ENCODE assay signal across 26 cellular contexts in genomic region chr12:2967651-2968050, GRCh38. TPM values are rescaled to one million over a fixed set of nuclear protein-coding genes. Genes with fewer than 3 reads are reported as not detected.
"Had no signal": no experiment of that assay in that cellular context is flagged by ENCODE, and none has a peak within 500 bp of the region (broad histone marks: within the 10 kb centered on the region; RNA-seq: fewer than 3 reads in every experiment).

No MANE protein-coding gene starts in this region.

- H3K4me3 ChIP-seq: cardiac muscle cell, K562, SJSA1 had no signal

- H3K9me3 ChIP-seq: SJSA1 had no signal

- H3K36me3 Mint-ChIP-seq: activated CD8-positive, alpha-beta memory T cell treated with anti-CD3 and anti-CD28 coated beads, Interleukin-2, amount 10 ng/mL, durations not matched to agents 7 days and 5 days; activated naive CD8-positive, alpha-beta T cell had no signal

- H3K4me3 Mint-ChIP-seq: activated B cell treated with CpG ODN at 0.5 μM for 24 hours; activated CD4-positive, alpha-beta T cell treated with anti-CD3 and anti-CD28 coated beads, Interleukin-2, amount 10 ng/mL, durations not matched to agents 24 days and 14 days; activated CD8-positive, alpha-beta memory T cell treated with anti-CD3 and anti-CD28 coated beads, Interleukin-2, amount 10 ng/mL, durations not matched to agents 7 days and 5 days; activated naive CD4-positive, alpha-beta T cell treated with anti-CD3 and anti-CD28 coated beads for 36 hours; activated naive CD8-positive, alpha-beta T cell; activated T-helper 17 cell treated with anti-CD3 and anti-CD28 coated beads, Interleukin-2, amount 50 U/mL, for 72 hours; T-helper 17 cell had no signal

- H3K27me3 ChIP-seq: brain microvascular endothelial cell, cardiac muscle cell, SJSA1 had no signal

- H3K36me3 ChIP-seq: brain microvascular endothelial cell, cardiac muscle cell had no signal

- H3K4me1 Mint-ChIP-seq: activated B cell treated with CpG ODN at 0.5 μM for 24 hours; activated CD4-positive, alpha-beta T cell treated with anti-CD3 and anti-CD28 coated beads, Interleukin-2, amount 10 ng/mL, durations not matched to agents 24 days and 14 days; activated CD8-positive, alpha-beta memory T cell treated with anti-CD3 and anti-CD28 coated beads, Interleukin-2, amount 10 ng/mL, durations not matched to agents 7 days and 5 days had no signal

- H3K27ac Mint-ChIP-seq: activated B cell treated with CpG ODN at 0.5 μM for 24 hours; activated CD4-positive, alpha-beta T cell treated with anti-CD3 and anti-CD28 coated beads, Interleukin-2, amount 10 ng/mL, durations not matched to agents 24 days and 14 days; activated CD8-positive, alpha-beta memory T cell treated with anti-CD3 and anti-CD28 coated beads, Interleukin-2, amount 10 ng/mL, durations not matched to agents 7 days and 5 days; activated naive CD4-positive, alpha-beta T cell treated with anti-CD3 and anti-CD28 coated beads for 36 hours; activated naive CD8-positive, alpha-beta T cell; activated T-helper 17 cell treated with anti-CD3 and anti-CD28 coated beads, Interleukin-2, amount 50 U/mL, for 72 hours; T-helper 17 cell had no signal

- H3K9me3 Mint-ChIP-seq: activated B cell treated with CpG ODN at 0.5 μM for 24 hours; activated CD4-positive, alpha-beta T cell treated with anti-CD3 and anti-CD28 coated beads, Interleukin-2, amount 10 ng/mL, durations not matched to agents 24 days and 14 days; activated naive CD4-positive, alpha-beta T cell treated with anti-CD3 and anti-CD28 coated beads for 36 hours; activated T-helper 17 cell treated with anti-CD3 and anti-CD28 coated beads, Interleukin-2, amount 50 U/mL, for 72 hours had no signal

- DNase-seq: activated B cell treated with CpG ODN at 0.5 μM for 24 hours; activated CD4-positive, alpha-beta T cell treated with anti-CD3 and anti-CD28 coated beads for 1 hour; activated CD4-positive, alpha-beta T cell treated with anti-CD3 and anti-CD28 coated beads, Interleukin-2, amount 10 ng/mL, durations not matched to agents 24 days and 14 days; activated CD4-positive, alpha-beta T cell treated with anti-CD3 and anti-CD28 coated beads, Interleukin-2, amount 50 U/mL, for 48 hours; activated CD8-positive, alpha-beta memory T cell treated with anti-CD3 and anti-CD28 coated beads, Interleukin-2, amount 10 ng/mL, durations not matched to agents 7 days and 5 days; activated gamma-delta T cell; activated naive CD4-positive, alpha-beta T cell treated with anti-CD3 and anti-CD28 coated beads for 36 hours; activated T-cell treated with anti-CD3 and anti-CD28 coated beads, Interleukin-2, amount 50 U/mL, for 48 hours; brain microvascular endothelial cell; Karpas-422; MM.1S; NCI-H1105; NCI-H1436; NCI-H187; NCI-H2081; NCI-H446; NCI-H524; PC-3; SHP77; T-helper 17 cell; T-helper 9 cell had no signal

- H3K27ac ChIP-seq: brain microvascular endothelial cell, cardiac muscle cell, SJSA1 had no signal

- ATAC-seq: activated CD8-positive, alpha-beta memory T cell treated with anti-CD3 and anti-CD28 coated beads, Interleukin-2, amount 10 ng/mL, durations not matched to agents 7 days and 5 days; activated T-helper 17 cell treated with anti-CD3 and anti-CD28 coated beads, Interleukin-2, amount 50 U/mL, for 72 hours; K562; PC-3; T-helper 17 cell had no signal

RNA-seq across cellular contexts. Expression of gene TEAD4, which starts 8.5 kb away (rescaled TPM):
- total RNA-seq: activated B cell treated with CpG ODN at 0.5 μM for 24 hours, T-helper 17 cell had no signal
